8 cellular contexts compared by ENCODE assay signal in genomic region chr15:57213783-57214366, GRCh38.
A peak's percentile ranks its signal among the peaks of the same experiment; 100 is the strongest.
DNase-seq lines count a peak whose midpoint lies in the region; ATAC-seq, FAIRE-seq and TF ChIP-seq lines count a peak whose summit lies in the region.

No MANE protein-coding gene starts in this region.

- H3K9me2 ChIP-seq in PC-9 (ENCODE audit: insufficient read depth) = no peaks in the 10 kb centered on the region

- DNase-seq in D721Med (ENCODE audit: insufficient read length, low spot score) (no peak), PC-9 (no peak), fibroblast of gingiva (ENCODE audit: low read depth) (peak; percentile 61), ovary (no peak), nephron progenitor cell (no peak)

- BruUV-seq in PC-9 (replicated peaks; lab: Mats Ljungman, UMichigan) = no TSS peak

- no peak overlapping the region for H2AFZ ChIP-seq in PC-9

- CTCF ChIA-PET in PC-9 (lab: Charles Lee) = interaction anchor here (1.7 kb wide), 1 partner anchor 392 kb away, joined by 3 read pairs; no protein-coding TSS in a partner anchor

- no peaks in the 10 kb centered on the region for H3K9me3 Mint-ChIP-seq in nephron progenitor cell

- no peaks in the 10 kb centered on the region; the same call in 1 of the 2 replicates for H3K4me1 ChIP-seq in PC-9 (replicated peaks; ENCODE audit: insufficient read depth)
- peaks cover 1% of the 10 kb centered on the region for H3K4me1 ChIP-seq in ovary (ENCODE audit: insufficient read depth)

- H3K9me3 ChIP-seq in PC-9 (ENCODE audit: insufficient read depth, low read depth) (no peaks in the 10 kb centered on the region), ovary (no peaks in the 10 kb centered on the region)

- H3K4me3 ChIP-seq in PC-9 (no peak overlapping the region), ovary (no peak overlapping the region)

- no peak overlapping the region for H3K4me2 ChIP-seq in PC-9

- TF ChIP-seq POLR2A in ovary (IDR thresholded peaks at IDR 0.05) = no peak

- TF ChIP-seq CTCF in D721Med (IDR thresholded peaks at IDR 0.05; ENCODE audit: insufficient read depth, missing control alignments) (peak; percentile 64), PC-9 (conservative IDR thresholded peaks at IDR 0.05) (peak; percentile 37; the same call in 1 of the 2 replicates), ovary (IDR thresholded peaks at IDR 0.05) (peak; percentile 17 to 50 (median 41)), nephron progenitor cell (IDR thresholded peaks at IDR 0.05) (no peak)

- no peak overlapping the region for H3K27ac ChIP-seq in PC-9
- H3K27ac ChIP-seq in ovary = no peak overlapping the region

- no peaks in the 10 kb centered on the region for H3F3A ChIP-seq in PC-9 (ENCODE audit: insufficient read depth, low read depth)

- intact Hi-C loops in PC-9 (cut with micrococcal nuclease; ENCODE audit: unreplicated experiment) = loop anchor here (1.0 to 2.0 kb wide), 2 partner anchors 393 to 723 kb away; no protein-coding TSS in a partner anchor
- intact Hi-C loops in ovary (cut with DNase I) = loop anchor here in 2 of 4 donors (10.0 kb wide), 2 partner anchors 59 to 719 kb away; no protein-coding TSS in a partner anchor

- H3K4me3 Mint-ChIP-seq in nephron progenitor cell = no peak overlapping the region

- H3K27me3 ChIP-seq in PC-9 (ENCODE audit: insufficient read depth, low read depth) = no peaks in the 10 kb centered on the region
- H3K27me3 ChIP-seq in ovary = no peaks in the 10 kb centered on the region

- H3K36me3 Mint-ChIP-seq in nephron progenitor cell (ENCODE audit: low read depth) = no peaks in the 10 kb centered on the region

- peaks cover 57% of the 10 kb centered on the region for H3K4me1 Mint-ChIP-seq in nephron progenitor cell

- POLR2A ChIA-PET in PC-9 (lab: Charles Lee; ENCODE audit: unreplicated experiment) = interaction anchor here (0.7 kb wide), 1 partner anchor 334 kb away, joined by 5 read pairs; no protein-coding TSS in a partner anchor

- TF ChIP-seq EP300 in ovary (IDR thresholded peaks at IDR 0.05) = no peak

- FAIRE-seq in D721Med (lab: Jason Lieb, UNC) = peak; percentile 58

- H3K36me3 ChIP-seq in PC-9 (ENCODE audit: low read depth) (no peaks in the 10 kb centered on the region), ovary (no peaks in the 10 kb centered on the region)

- H3K27me3 Mint-ChIP-seq in nephron progenitor cell (ENCODE audit: low read depth, poor library complexity) = no peaks in the 10 kb centered on the region

- no peaks in the 10 kb centered on the region for H3K79me2 ChIP-seq in PC-9 (ENCODE audit: low read depth)

- ATAC-seq in HG03175 (IDR thresholded peaks at IDR 0.05; ENCODE audit: unreplicated experiment) (peak; percentile 73), HG03135 (IDR thresholded peaks at IDR 0.05; ENCODE audit: unreplicated experiment) (no peak), HG02588 (IDR thresholded peaks at IDR 0.05; ENCODE audit: unreplicated experiment) (no peak)

- WGBS in ovary, 3 donors = 29 to 39% (median 33%) methylated on average over 6 of the region's 6 CpGs

- no peaks in the 10 kb centered on the region for H4K20me1 ChIP-seq in PC-9 (ENCODE audit: insufficient read depth)

- H3K27ac Mint-ChIP-seq in nephron progenitor cell = no peak overlapping the region
